In the genomic region with DNA sequence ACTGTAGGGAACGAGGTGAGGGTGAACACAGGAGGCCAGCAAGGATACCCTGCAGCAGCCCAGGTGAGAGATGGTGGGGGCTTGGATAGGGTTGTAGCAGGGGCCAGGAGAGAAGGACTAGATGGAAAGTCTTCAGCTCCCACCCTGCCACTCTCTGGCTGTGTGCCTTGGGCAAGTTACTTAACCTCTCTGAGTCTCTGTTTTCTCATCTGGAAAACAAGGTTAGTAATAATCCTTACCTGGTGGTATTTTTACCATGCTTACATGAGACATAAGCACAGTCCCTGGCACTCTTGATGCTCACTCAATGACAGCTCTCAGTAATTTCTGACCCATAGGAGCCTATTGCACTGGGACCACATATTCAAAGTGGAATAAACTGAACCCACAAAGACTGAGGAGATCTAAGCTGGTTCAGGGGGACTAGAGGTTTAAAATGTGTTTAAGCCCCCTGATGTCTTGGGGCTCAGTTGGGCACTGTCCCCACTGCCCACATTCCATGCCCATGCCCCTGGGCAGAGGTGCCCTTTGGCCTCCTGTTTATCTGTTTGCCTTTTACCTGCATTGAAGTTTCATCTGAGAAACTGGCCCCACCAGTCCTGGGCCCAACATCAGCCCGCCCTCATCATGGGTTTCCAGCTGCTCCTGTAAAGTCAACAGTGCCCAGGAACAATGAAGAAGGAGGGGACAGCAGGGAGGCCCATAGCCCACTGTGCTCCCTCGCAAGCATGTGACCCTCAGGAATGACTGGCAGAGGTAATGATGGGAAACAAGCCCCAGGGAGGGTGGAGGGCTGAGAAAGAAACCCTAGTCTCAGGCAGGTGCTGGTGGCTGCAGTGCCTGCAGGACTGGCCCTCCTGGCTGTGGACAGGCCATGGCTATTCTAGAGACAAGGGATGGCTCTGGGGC, we compare ENCODE assay signal across 1 cellular context.
TF ChIP-seq lines count a peak whose summit lies in the region.

No MANE protein-coding gene starts in this region.

TF ChIP-seq in HepG2, 621 proteins besides CTCF, POLR2A, EP300 and RAD21 (continued from another document and continues in another):
- TF ChIP-seq, protein P1, sequence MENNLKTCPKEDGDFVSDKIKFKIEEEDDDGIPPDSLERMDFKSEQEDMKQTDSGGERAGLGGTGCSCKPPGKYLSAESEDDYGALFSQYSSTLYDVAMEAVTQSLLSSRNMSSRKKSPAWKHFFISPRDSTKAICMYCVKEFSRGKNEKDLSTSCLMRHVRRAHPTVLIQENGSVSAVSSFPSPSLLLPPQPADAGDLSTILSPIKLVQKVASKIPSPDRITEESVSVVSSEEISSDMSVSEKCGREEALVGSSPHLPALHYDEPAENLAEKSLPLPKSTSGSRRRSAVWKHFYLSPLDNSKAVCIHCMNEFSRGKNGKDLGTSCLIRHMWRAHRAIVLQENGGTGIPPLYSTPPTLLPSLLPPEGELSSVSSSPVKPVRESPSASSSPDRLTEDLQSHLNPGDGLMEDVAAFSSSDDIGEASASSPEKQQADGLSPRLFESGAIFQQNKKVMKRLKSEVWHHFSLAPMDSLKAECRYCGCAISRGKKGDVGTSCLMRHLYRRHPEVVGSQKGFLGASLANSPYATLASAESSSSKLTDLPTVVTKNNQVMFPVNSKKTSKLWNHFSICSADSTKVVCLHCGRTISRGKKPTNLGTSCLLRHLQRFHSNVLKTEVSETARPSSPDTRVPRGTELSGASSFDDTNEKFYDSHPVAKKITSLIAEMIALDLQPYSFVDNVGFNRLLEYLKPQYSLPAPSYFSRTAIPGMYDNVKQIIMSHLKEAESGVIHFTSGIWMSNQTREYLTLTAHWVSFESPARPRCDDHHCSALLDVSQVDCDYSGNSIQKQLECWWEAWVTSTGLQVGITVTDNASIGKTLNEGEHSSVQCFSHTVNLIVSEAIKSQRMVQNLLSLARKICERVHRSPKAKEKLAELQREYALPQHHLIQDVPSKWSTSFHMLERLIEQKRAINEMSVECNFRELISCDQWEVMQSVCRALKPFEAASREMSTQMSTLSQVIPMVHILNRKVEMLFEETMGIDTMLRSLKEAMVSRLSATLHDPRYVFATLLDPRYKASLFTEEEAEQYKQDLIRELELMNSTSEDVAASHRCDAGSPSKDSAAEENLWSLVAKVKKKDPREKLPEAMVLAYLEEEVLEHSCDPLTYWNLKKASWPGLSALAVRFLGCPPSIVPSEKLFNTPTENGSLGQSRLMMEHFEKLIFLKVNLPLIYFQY (CRISPR knock-in tag; IDR thresholded peaks at IDR 0.05; ENCODE audit: borderline replicate concordance): no peak
- TF ChIP-seq ZNF768 (CRISPR knock-in tag; IDR thresholded peaks at IDR 0.05) (peak; percentile 78), ZNF263 (CRISPR knock-in tag; IDR thresholded peaks at IDR 0.05) (0 out of 2 replicates have a peak, but pooled peaks have one; percentile 42), GPN1 (CRISPR knock-in tag; IDR thresholded peaks at IDR 0.05; ENCODE audit: borderline replicate concordance) (no peak), CC2D1A (CRISPR knock-in tag; IDR thresholded peaks at IDR 0.05) (no peak), ZNF431 (CRISPR knock-in tag; IDR thresholded peaks at IDR 0.05; ENCODE audit: borderline replicate concordance, low read depth) (no peak), DNMT3B (CRISPR knock-in tag; conservative IDR thresholded peaks at IDR 0.05) (no peak), SOX13 (IDR thresholded peaks at IDR 0.05) (no peak), SOX13 (CRISPR knock-in tag; conservative IDR thresholded peaks at IDR 0.05 in 1 of 2, IDR thresholded peaks at IDR 0.05 in 1 of 2) (peak in 1 of 2 experiments; percentile 92; a peak in 2 of 4 replicates), SOX6 (IDR thresholded peaks at IDR 0.05) (no peak), SOX6 (CRISPR knock-in tag; IDR thresholded peaks at IDR 0.05) (peak; percentile 87), ZC3H4 (CRISPR knock-in tag; IDR thresholded peaks at IDR 0.05; ENCODE audit: borderline replicate concordance) (no peak), ZNF772 (CRISPR knock-in tag; IDR thresholded peaks at IDR 0.05) (no peak), XRCC5 (optimal IDR thresholded peaks at IDR 0.05; ENCODE audit: low read length) (peak; percentile 28), HIVEP1 (CRISPR knock-in tag; IDR thresholded peaks at IDR 0.05) (0 out of 2 replicates have a peak, but pooled peaks have one; percentile 42), SIX1 (CRISPR knock-in tag; IDR thresholded peaks at IDR 0.05; ENCODE audit: borderline replicate concordance) (no peak), ZNF557 (CRISPR knock-in tag; IDR thresholded peaks at IDR 0.05) (no peak), NR2F6 (IDR thresholded peaks at IDR 0.05) (no peak), NR2F6 (CRISPR knock-in tag; IDR thresholded peaks at IDR 0.05) (0 out of 2 replicates have a peak, but pooled peaks have one; percentile 17), SALL1 (CRISPR knock-in tag; IDR thresholded peaks at IDR 0.05) (peak; percentile 49; the same call in 1 of the 2 replicates), HNRNPL (IDR thresholded peaks at IDR 0.05; ENCODE audit: low read depth, low read length) (peak; percentile 89; the same call in 1 of the 2 replicates), ZNF350 (CRISPR knock-in tag; IDR thresholded peaks at IDR 0.05; ENCODE audit: borderline replicate concordance, low read depth) (no peak), FOSL2 (CRISPR knock-in tag; IDR thresholded peaks at IDR 0.05) (peak; percentile 8; the same call in 1 of the 2 replicates), ZFP36 (IDR thresholded peaks at IDR 0.05; ENCODE audit: borderline replicate concordance, low read depth, low read length, partially characterized antibody) (no peak), RXRB (CRISPR knock-in tag; IDR thresholded peaks at IDR 0.05; ENCODE audit: borderline replicate concordance) (0 out of 2 replicates have a peak, but pooled peaks have one; percentile 12), SOX5 (CRISPR knock-in tag; IDR thresholded peaks at IDR 0.05; ENCODE audit: borderline replicate concordance) (peak; percentile 93), U2AF2 (IDR thresholded peaks at IDR 0.05; ENCODE audit: low read depth, low read length) (no peak), FOXO1 (CRISPR knock-in tag; IDR thresholded peaks at IDR 0.05) (peak; percentile 38; the same call in 1 of the 2 replicates), HDAC1 (CRISPR knock-in tag; IDR thresholded peaks at IDR 0.05) (no peak), TBP (CRISPR knock-in tag; IDR thresholded peaks at IDR 0.05) (no peak)
- TF ChIP-seq, protein P2, sequence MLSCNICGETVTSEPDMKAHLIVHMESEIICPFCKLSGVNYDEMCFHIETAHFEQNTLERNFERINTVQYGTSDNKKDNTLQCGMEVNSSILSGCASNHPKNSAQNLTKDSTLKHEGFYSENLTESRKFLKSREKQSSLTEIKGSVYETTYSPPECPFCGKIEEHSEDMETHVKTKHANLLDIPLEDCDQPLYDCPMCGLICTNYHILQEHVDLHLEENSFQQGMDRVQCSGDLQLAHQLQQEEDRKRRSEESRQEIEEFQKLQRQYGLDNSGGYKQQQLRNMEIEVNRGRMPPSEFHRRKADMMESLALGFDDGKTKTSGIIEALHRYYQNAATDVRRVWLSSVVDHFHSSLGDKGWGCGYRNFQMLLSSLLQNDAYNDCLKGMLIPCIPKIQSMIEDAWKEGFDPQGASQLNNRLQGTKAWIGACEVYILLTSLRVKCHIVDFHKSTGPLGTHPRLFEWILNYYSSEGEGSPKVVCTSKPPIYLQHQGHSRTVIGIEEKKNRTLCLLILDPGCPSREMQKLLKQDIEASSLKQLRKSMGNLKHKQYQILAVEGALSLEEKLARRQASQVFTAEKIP (CRISPR knock-in tag; IDR thresholded peaks at IDR 0.05; ENCODE audit: borderline replicate concordance): no peak
- TF ChIP-seq, protein P3, sequence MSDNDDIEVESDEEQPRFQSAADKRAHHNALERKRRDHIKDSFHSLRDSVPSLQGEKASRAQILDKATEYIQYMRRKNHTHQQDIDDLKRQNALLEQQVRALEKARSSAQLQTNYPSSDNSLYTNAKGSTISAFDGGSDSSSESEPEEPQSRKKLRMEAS (IDR thresholded peaks at IDR 0.05): 0 out of 2 replicates have a peak, but pooled peaks have one; percentile 15
- TF ChIP-seq, protein P4, sequence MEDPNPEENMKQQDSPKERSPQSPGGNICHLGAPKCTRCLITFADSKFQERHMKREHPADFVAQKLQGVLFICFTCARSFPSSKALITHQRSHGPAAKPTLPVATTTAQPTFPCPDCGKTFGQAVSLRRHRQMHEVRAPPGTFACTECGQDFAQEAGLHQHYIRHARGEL (CRISPR knock-in tag; IDR thresholded peaks at IDR 0.05): no peak
- TF ChIP-seq, protein P5, sequence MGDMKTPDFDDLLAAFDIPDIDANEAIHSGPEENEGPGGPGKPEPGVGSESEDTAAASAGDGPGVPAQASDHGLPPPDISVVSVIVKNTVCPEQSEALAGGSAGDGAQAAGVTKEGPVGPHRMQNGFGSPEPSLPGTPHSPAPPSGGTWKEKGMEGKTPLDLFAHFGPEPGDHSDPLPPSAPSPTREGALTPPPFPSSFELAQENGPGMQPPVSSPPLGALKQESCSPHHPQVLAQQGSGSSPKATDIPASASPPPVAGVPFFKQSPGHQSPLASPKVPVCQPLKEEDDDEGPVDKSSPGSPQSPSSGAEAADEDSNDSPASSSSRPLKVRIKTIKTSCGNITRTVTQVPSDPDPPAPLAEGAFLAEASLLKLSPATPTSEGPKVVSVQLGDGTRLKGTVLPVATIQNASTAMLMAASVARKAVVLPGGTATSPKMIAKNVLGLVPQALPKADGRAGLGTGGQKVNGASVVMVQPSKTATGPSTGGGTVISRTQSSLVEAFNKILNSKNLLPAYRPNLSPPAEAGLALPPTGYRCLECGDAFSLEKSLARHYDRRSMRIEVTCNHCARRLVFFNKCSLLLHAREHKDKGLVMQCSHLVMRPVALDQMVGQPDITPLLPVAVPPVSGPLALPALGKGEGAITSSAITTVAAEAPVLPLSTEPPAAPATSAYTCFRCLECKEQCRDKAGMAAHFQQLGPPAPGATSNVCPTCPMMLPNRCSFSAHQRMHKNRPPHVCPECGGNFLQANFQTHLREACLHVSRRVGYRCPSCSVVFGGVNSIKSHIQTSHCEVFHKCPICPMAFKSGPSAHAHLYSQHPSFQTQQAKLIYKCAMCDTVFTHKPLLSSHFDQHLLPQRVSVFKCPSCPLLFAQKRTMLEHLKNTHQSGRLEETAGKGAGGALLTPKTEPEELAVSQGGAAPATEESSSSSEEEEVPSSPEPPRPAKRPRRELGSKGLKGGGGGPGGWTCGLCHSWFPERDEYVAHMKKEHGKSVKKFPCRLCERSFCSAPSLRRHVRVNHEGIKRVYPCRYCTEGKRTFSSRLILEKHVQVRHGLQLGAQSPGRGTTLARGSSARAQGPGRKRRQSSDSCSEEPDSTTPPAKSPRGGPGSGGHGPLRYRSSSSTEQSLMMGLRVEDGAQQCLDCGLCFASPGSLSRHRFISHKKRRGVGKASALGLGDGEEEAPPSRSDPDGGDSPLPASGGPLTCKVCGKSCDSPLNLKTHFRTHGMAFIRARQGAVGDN (CRISPR knock-in tag; IDR thresholded peaks at IDR 0.05): peak; percentile 40
- TF ChIP-seq, protein P6, sequence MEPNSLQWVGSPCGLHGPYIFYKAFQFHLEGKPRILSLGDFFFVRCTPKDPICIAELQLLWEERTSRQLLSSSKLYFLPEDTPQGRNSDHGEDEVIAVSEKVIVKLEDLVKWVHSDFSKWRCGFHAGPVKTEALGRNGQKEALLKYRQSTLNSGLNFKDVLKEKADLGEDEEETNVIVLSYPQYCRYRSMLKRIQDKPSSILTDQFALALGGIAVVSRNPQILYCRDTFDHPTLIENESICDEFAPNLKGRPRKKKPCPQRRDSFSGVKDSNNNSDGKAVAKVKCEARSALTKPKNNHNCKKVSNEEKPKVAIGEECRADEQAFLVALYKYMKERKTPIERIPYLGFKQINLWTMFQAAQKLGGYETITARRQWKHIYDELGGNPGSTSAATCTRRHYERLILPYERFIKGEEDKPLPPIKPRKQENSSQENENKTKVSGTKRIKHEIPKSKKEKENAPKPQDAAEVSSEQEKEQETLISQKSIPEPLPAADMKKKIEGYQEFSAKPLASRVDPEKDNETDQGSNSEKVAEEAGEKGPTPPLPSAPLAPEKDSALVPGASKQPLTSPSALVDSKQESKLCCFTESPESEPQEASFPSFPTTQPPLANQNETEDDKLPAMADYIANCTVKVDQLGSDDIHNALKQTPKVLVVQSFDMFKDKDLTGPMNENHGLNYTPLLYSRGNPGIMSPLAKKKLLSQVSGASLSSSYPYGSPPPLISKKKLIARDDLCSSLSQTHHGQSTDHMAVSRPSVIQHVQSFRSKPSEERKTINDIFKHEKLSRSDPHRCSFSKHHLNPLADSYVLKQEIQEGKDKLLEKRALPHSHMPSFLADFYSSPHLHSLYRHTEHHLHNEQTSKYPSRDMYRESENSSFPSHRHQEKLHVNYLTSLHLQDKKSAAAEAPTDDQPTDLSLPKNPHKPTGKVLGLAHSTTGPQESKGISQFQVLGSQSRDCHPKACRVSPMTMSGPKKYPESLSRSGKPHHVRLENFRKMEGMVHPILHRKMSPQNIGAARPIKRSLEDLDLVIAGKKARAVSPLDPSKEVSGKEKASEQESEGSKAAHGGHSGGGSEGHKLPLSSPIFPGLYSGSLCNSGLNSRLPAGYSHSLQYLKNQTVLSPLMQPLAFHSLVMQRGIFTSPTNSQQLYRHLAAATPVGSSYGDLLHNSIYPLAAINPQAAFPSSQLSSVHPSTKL (CRISPR knock-in tag; IDR thresholded peaks at IDR 0.05): peak; percentile 68
- TF ChIP-seq, protein P7, sequence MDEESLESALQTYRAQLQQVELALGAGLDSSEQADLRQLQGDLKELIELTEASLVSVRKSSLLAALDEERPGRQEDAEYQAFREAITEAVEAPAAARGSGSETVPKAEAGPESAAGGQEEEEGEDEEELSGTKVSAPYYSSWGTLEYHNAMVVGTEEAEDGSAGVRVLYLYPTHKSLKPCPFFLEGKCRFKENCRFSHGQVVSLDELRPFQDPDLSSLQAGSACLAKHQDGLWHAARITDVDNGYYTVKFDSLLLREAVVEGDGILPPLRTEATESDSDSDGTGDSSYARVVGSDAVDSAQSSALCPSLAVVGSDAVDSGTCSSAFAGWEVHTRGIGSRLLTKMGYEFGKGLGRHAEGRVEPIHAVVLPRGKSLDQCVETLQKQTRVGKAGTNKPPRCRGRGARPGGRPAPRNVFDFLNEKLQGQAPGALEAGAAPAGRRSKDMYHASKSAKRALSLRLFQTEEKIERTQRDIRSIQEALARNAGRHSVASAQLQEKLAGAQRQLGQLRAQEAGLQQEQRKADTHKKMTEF (CRISPR knock-in tag; IDR thresholded peaks at IDR 0.05): 0 out of 2 replicates have a peak, but pooled peaks have one; percentile 34
- TF ChIP-seq, protein P8, sequence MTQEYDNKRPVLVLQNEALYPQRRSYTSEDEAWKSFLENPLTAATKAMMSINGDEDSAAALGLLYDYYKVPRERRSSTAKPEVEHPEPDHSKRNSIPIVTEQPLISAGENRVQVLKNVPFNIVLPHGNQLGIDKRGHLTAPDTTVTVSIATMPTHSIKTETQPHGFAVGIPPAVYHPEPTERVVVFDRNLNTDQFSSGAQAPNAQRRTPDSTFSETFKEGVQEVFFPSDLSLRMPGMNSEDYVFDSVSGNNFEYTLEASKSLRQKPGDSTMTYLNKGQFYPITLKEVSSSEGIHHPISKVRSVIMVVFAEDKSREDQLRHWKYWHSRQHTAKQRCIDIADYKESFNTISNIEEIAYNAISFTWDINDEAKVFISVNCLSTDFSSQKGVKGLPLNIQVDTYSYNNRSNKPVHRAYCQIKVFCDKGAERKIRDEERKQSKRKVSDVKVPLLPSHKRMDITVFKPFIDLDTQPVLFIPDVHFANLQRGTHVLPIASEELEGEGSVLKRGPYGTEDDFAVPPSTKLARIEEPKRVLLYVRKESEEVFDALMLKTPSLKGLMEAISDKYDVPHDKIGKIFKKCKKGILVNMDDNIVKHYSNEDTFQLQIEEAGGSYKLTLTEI (CRISPR knock-in tag; conservative IDR thresholded peaks at IDR 0.05): no peak
